In genomic region chr13:94548382-94549240, GRCh38 we compare ENCODE assay signal across 1 cellular context.
TF ChIP-seq lines count a peak whose summit lies in the region.

No MANE protein-coding gene starts in this region.

TF ChIP-seq in endothelial cell of umbilical vein, 7 proteins besides CTCF, POLR2A, EP300 and RAD21 (continued from another document):
- no peak for TF ChIP-seq MAX (IDR thresholded peaks at IDR 0.05; ENCODE audit: insufficient read depth, insufficient read length)
- no peak for TF ChIP-seq FOS (IDR thresholded peaks at IDR 0.05; ENCODE audit: borderline replicate concordance, insufficient read depth, low read length)
- TF ChIP-seq EZH2 (IDR thresholded peaks at IDR 0.05; ENCODE audit: borderline replicate concordance, low read depth, low read length, severe bottlenecking), result no peak
- TF ChIP-seq MYC (IDR thresholded peaks at IDR 0.05; ENCODE audit: low read depth, low read length), result no peak
